Comparison of ENCODE assay signal across 18 cellular contexts in the genomic region with DNA sequence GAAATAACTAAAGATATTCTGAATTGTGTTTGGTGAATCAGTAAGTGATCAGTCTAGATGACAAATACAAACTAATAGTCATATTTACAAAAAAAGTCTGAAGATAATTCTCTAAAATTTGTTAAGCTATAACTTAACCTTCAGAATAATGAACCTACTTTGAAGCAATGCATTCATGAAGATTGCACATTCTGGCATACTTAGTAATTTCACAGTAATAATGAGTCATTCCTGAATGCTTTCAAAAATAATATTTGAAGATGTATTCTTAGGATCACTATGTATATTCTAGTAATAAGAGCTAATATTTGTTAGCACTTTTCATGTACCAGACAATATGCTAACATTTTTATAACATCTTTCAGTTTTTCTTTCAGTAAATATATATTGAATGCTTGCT.
A peak's percentile ranks its signal among the peaks of the same experiment; 100 is the strongest.
DNase-seq lines count a peak whose midpoint lies in the region; ATAC-seq and TF ChIP-seq lines count a peak whose summit lies in the region.
"Had no signal": no experiment of that assay in that cellular context is flagged by ENCODE, and none has a peak within 500 bp of the region (broad histone marks: within the 10 kb centered on the region; RNA-seq: fewer than 3 reads in every experiment).

No MANE protein-coding gene starts in this region.

- no peak overlapping the region for H3K9ac ChIP-seq in IMR-90 (ENCODE audit: low read depth, low read length)

- no TSS peak for BruUV-seq in IMR-90 (replicated peaks; lab: Mats Ljungman, UMichigan)

- ATAC-seq in IMR-90 (ENCODE audit: low read depth) = peak; percentile 56
- no peak for ATAC-seq in activated CD4-positive, CD25-positive, alpha-beta regulatory T cell treated with anti-CD3 and anti-CD28 coated beads, Interleukin-2, amount 50 U/mL, for 24 hours
- ATAC-seq: A549 had no signal

- H3K14ac ChIP-seq in IMR-90 (replicated peaks; ENCODE audit: low read depth, low read length) = no peak overlapping the region

- H3K9me3 ChIP-seq in IMR-90 (ENCODE audit: control insufficient read depth, insufficient read depth, low read length) = no peaks in the 10 kb centered on the region
- H3K9me3 ChIP-seq in CD4-positive, alpha-beta memory T cell (ENCODE audit: control insufficient read depth in 1 of 2, low read length in 2 of 2) = no peaks in the 10 kb centered on the region
- H3K9me3 ChIP-seq: A549 had no signal

- H3K23ac ChIP-seq in IMR-90 (ENCODE audit: low read depth, low read length) = no peak overlapping the region

- H2BK20ac ChIP-seq in IMR-90 (ENCODE audit: low read depth, low read length) = no peak overlapping the region

- H3K4me1 ChIP-seq in IMR-90 (ENCODE audit: control insufficient read depth, insufficient read depth, low read length) = peaks cover 8% of the 10 kb centered on the region
- no peaks in the 10 kb centered on the region for H3K4me1 ChIP-seq in CD4-positive, alpha-beta memory T cell (ENCODE audit: insufficient read depth, low read length)
- H3K4me1 ChIP-seq: A549 had no signal

- no peak overlapping the region for H3K4me3 Mint-ChIP-seq in activated T-helper 2 cell treated with anti-CD3 and anti-CD28 coated beads, Interferon-gamma antibody, Interleukin-2, Interleukin-4, amounts not matched to agents 10 μg/mL and 5 μg/mL and 100 μg/mL, durations not matched to agents 14 hours and 24 hours and 36 hours (ENCODE audit: low read depth)
- H3K4me3 Mint-ChIP-seq in CD4-positive, alpha-beta memory T cell = no peak overlapping the region
- H3K4me3 Mint-ChIP-seq: IgD-negative memory B cell had no signal

- TF ChIP-seq CTCF in IMR-90 (conservative IDR thresholded peaks at IDR 0.05; ENCODE audit: low read depth, low read length) = no peak
- TF ChIP-seq CTCF in cardiac fibroblast (IDR thresholded peaks at IDR 0.05; ENCODE audit: low read depth, low read length) = no peak
- no peak for TF ChIP-seq CTCF in foreskin fibroblast (IDR thresholded peaks at IDR 0.05; ENCODE audit: low read depth, low read length)

- H3K4me1 Mint-ChIP-seq in activated T-helper 2 cell treated with anti-CD3 and anti-CD28 coated beads, Interferon-gamma antibody, Interleukin-2, Interleukin-4, amounts not matched to agents 10 μg/mL and 5 μg/mL and 100 μg/mL, durations not matched to agents 14 hours and 24 hours and 36 hours (ENCODE audit: low read depth) = no peaks in the 10 kb centered on the region
- peaks cover 0 to 4% (median 0%) of the 10 kb centered on the region in 4 donors for H3K4me1 Mint-ChIP-seq in CD4-positive, alpha-beta memory T cell
- H3K4me1 Mint-ChIP-seq: IgD-negative memory B cell had no signal

- no peaks in the 10 kb centered on the region for H3K36me3 Mint-ChIP-seq in activated T-helper 2 cell treated with anti-CD3 and anti-CD28 coated beads, Interferon-gamma antibody, Interleukin-2, Interleukin-4, amounts not matched to agents 10 μg/mL and 5 μg/mL and 100 μg/mL, durations not matched to agents 14 hours and 24 hours and 36 hours (ENCODE audit: low read depth)
- H3K36me3 Mint-ChIP-seq in CD4-positive, alpha-beta memory T cell = no peaks in the 10 kb centered on the region
- H3K36me3 Mint-ChIP-seq: IgD-negative memory B cell had no signal

- H2BK120ac ChIP-seq in IMR-90 (ENCODE audit: low read depth, low read length) = no peak overlapping the region

- no peak overlapping the region for H3K4me3 ChIP-seq in IMR-90 (ENCODE audit: insufficient read depth, low read depth, low read length)
- no peak overlapping the region for H3K4me3 ChIP-seq in cardiac fibroblast (replicated peaks in 1 of 2; ENCODE audit: low read depth in 2 of 2, low read length in 2 of 2)
- H3K4me3 ChIP-seq in foreskin fibroblast (ENCODE audit: low read depth in 1 of 2, low read length in 2 of 2) = no peak overlapping the region
- H3K4me3 ChIP-seq in CD4-positive, alpha-beta memory T cell (ENCODE audit: low read length in 2 of 2) = no peak overlapping the region
- H3K4me3 ChIP-seq: A549, PC-9 had no signal

- no peak for TF ChIP-seq RAD21 in IMR-90 (IDR thresholded peaks at IDR 0.05; ENCODE audit: low read length)

- no peak overlapping the region for H2AFZ ChIP-seq in IMR-90 (replicated peaks; ENCODE audit: low read length, poor library complexity)
- H2AFZ ChIP-seq: PC-9 had no signal

- dilution Hi-C loops in IMR-90 (cut with HindIII; ENCODE audit: low sequenced_read_pairs, unreplicated experiment) = no loop called here

- no peaks in the 10 kb centered on the region for H3K27me3 ChIP-seq in IMR-90 (ENCODE audit: control insufficient read depth, insufficient read depth, low read length)
- no peaks in the 10 kb centered on the region for H3K27me3 ChIP-seq in CD4-positive, alpha-beta memory T cell (ENCODE audit: insufficient read depth, low read length)

- no peak for TF ChIP-seq POLR2A in IMR-90 (IDR thresholded peaks at IDR 0.05; ENCODE audit: low read depth, low read length)

- CTCF ChIA-PET in IMR-90 (lab: Yijun Ruan, JAX) = no interaction called here
- CTCF ChIA-PET in CD4-positive, alpha-beta memory T cell (lab: Charles Lee; ENCODE audit: partially characterized antibody) = no interaction called here

- no peak overlapping the region for H3K56ac ChIP-seq in IMR-90 (ENCODE audit: extremely low read depth, insufficient read depth, low read length)

- H2AK5ac ChIP-seq in IMR-90 (ENCODE audit: low read depth, low read length) = no peak overlapping the region

- H3K4ac ChIP-seq in IMR-90 (ENCODE audit: low read depth, low read length) = no peak overlapping the region

- no peaks in the 10 kb centered on the region for H3K27me3 Mint-ChIP-seq in activated T-helper 2 cell treated with anti-CD3 and anti-CD28 coated beads, Interferon-gamma antibody, Interleukin-2, Interleukin-4, amounts not matched to agents 10 μg/mL and 5 μg/mL and 100 μg/mL, durations not matched to agents 14 hours and 24 hours and 36 hours (ENCODE audit: low read depth)
- H3K27me3 Mint-ChIP-seq in CD4-positive, alpha-beta memory T cell = no peaks in the 10 kb centered on the region
- H3K27me3 Mint-ChIP-seq: IgD-negative memory B cell had no signal

- no peak overlapping the region for H3K18ac ChIP-seq in IMR-90 (ENCODE audit: low read depth, low read length)

- H3K9me1 ChIP-seq in IMR-90 (ENCODE audit: insufficient read depth, low read length) = no peaks in the 10 kb centered on the region

- H3K4me2 ChIP-seq in IMR-90 (ENCODE audit: low read depth, low read length) = no peak overlapping the region
- H3K4me2 ChIP-seq: A549, PC-9 had no signal

- DNase-seq in EH (ENCODE audit: low read depth) = peak; percentile 26
- peak; percentile 51 for DNase-seq in IMR-90
- peak; percentile 5 to 53 for DNase-seq in cardiac fibroblast (ENCODE audit: low read depth in 2 of 2)
- peak; percentile 12 to 44 for DNase-seq in foreskin fibroblast
- DNase-seq in activated T-helper 2 cell treated with anti-CD3 and anti-CD28 coated beads, Interferon-gamma antibody, Interleukin-2, Interleukin-4, amounts not matched to agents 10 μg/mL and 5 μg/mL and 100 μg/mL, durations not matched to agents 14 hours and 24 hours and 36 hours (ENCODE audit: low spot score) = no peak
- no peak for DNase-seq in CD4-positive, alpha-beta memory T cell
- DNase-seq: C1 segment of cervical spinal cord, Karpas-422, NCI-H1417 treated with DMSO at 0.1 percent for 48 hours, NCI-H187 treated with DMSO at 0.1 percent for 48 hours, NCI-H345, NCI-H524 treated with DMSO at 0.1 percent for 48 hours, PC-9 had no signal

- intact Hi-C loops in IMR-90 (cut with micrococcal nuclease) = loop anchor here (10.0 kb wide), 1 partner anchor 760 kb away; the partner anchor contains the start of gene SLIT2
- intact Hi-C loops in activated T-helper 2 cell treated with anti-CD3 and anti-CD28 coated beads, Interferon-gamma antibody, Interleukin-2, Interleukin-4, amounts not matched to agents 10 μg/mL and 5 μg/mL and 100 μg/mL, durations not matched to agents 14 hours and 24 hours and 36 hours (cut with micrococcal nuclease) = no loop called here
- intact Hi-C loops in CD4-positive, alpha-beta memory T cell (cut with micrococcal nuclease) = no loop called here

- no peak overlapping the region for H2BK15ac ChIP-seq in IMR-90 (ENCODE audit: low read depth, low read length)

- H3K27ac ChIP-seq in IMR-90 (ENCODE audit: insufficient read depth, low read length) = no peak overlapping the region
- H3K27ac ChIP-seq in CD4-positive, alpha-beta memory T cell (ENCODE audit: low read depth, low read length) = no peak overlapping the region
- H3K27ac ChIP-seq: A549, HL-60, PC-9, RWPE1 had no signal

- no peak overlapping the region for H4K91ac ChIP-seq in IMR-90 (ENCODE audit: insufficient read depth, low read depth, low read length)

- H3K79me1 ChIP-seq in IMR-90 (ENCODE audit: low read depth in 1 of 2, low read length in 2 of 2) = no peaks in the 10 kb centered on the region

- no peak overlapping the region for H4K5ac ChIP-seq in IMR-90 (ENCODE audit: low read depth, low read length)

- no peaks in the 10 kb centered on the region for H4K20me1 ChIP-seq in IMR-90 (ENCODE audit: insufficient read depth, low read length)

- no peak overlapping the region for H3K27ac Mint-ChIP-seq in activated T-helper 2 cell treated with anti-CD3 and anti-CD28 coated beads, Interferon-gamma antibody, Interleukin-2, Interleukin-4, amounts not matched to agents 10 μg/mL and 5 μg/mL and 100 μg/mL, durations not matched to agents 14 hours and 24 hours and 36 hours
- H3K27ac Mint-ChIP-seq in CD4-positive, alpha-beta memory T cell = no peak overlapping the region
- H3K27ac Mint-ChIP-seq: IgD-negative memory B cell had no signal

- peaks cover 31% of the 10 kb centered on the region for H3K9me3 Mint-ChIP-seq in activated T-helper 2 cell treated with anti-CD3 and anti-CD28 coated beads, Interferon-gamma antibody, Interleukin-2, Interleukin-4, amounts not matched to agents 10 μg/mL and 5 μg/mL and 100 μg/mL, durations not matched to agents 14 hours and 24 hours and 36 hours
- peaks cover 3 to 12% (median 9%) of the 10 kb centered on the region in 8 donors for H3K9me3 Mint-ChIP-seq in CD4-positive, alpha-beta memory T cell

- in situ Hi-C loops in IMR-90 (cut with MboI; ENCODE audit: low sequenced_read_pairs) = no loop called here

- no peak overlapping the region for H2AK9ac ChIP-seq in IMR-90 (replicated peaks; ENCODE audit: low read depth, low read length, poor library complexity)

- H3K36me3 ChIP-seq in IMR-90 (ENCODE audit: control insufficient read depth, insufficient read depth, low read length) = no peaks in the 10 kb centered on the region
- H3K36me3 ChIP-seq in CD4-positive, alpha-beta memory T cell (ENCODE audit: insufficient read depth, low read length) = no peaks in the 10 kb centered on the region

- POLR2A ChIA-PET in IMR-90 (lab: Charles Lee; ENCODE audit: unreplicated experiment) = no interaction called here
- POLR2A ChIA-PET in CD4-positive, alpha-beta memory T cell (lab: Charles Lee; ENCODE audit: partially characterized antibody) = no interaction called here

- no peak overlapping the region for H4K8ac ChIP-seq in IMR-90 (ENCODE audit: low read depth in 2 of 2, low read length in 2 of 2)

- H2BK5ac ChIP-seq in IMR-90 (ENCODE audit: low read depth, low read length, poor library complexity, severe bottlenecking) = no peak overlapping the region

TF ChIP-seq in IMR-90, 13 proteins besides CTCF, POLR2A, EP300 and RAD21 (continues in another document):
- TF ChIP-seq RCOR1 (IDR thresholded peaks at IDR 0.05; ENCODE audit: insufficient replicate concordance, low read length) (no peak), CEBPB (IDR thresholded peaks at IDR 0.05; ENCODE audit: low read depth, low read length) (peak; percentile 69; the same call in 1 of the 2 replicates)

Comparison
In these comparisons a context has a peak if more than half of its experiments do, and no peak if none do; other contexts are left out.
1. DNase-seq: peak in EH (single experiment), IMR-90 (single experiment), cardiac fibroblast (2 of 2) and foreskin fibroblast (2 of 2); none in activated T-helper 2 cell treated with anti-CD3 and anti-CD28 coated beads, Interferon-gamma antibody, Interleukin-2, Interleukin-4, amounts not matched to agents 10 μg/mL and 5 μg/mL and 100 μg/mL, durations not matched to agents 14 hours and 24 hours and 36 hours (single experiment) and CD4-positive, alpha-beta memory T cell (0 of 5).